Comparison of ENCODE assay signal across 1 cellular context in genomic region chr14:91494395-91495065, GRCh38.
TF ChIP-seq lines count a peak whose summit lies in the region.

No MANE protein-coding gene starts in this region.

TF ChIP-seq in K562, 482 proteins besides CTCF, POLR2A, EP300 and RAD21:
- TF ChIP-seq CEBPB (tag; IDR thresholded peaks at IDR 0.05) = peak; percentile 21; the same call in 1 of the 2 replicates
